ENCODE assay signal across 1 cellular context in the genomic region with DNA sequence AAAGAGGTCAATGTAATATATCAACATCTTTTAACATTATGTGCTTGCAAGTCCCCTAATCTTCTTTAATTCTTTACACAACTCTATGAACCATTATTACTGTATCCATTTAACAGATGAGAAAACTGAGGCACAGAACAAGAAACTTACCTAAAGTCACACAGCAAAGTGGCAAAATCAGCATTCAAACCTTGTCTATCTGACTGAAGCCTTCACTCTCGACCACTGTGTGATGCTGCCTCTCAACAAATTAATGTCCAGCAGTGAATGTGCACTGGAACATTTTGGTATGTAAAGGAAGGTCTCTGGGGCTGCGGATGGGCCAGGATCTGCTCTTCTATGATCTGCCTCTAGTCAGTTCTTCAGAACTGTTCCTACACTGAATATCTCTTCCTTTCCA.
TF ChIP-seq lines count a peak whose summit lies in the region.

No MANE protein-coding gene starts in this region.

TF ChIP-seq in H1, 55 proteins besides CTCF, POLR2A, EP300 and RAD21:
- no peak for TF ChIP-seq TCF12 (IDR thresholded peaks at IDR 0.05; ENCODE audit: low read depth, low read length)
